ENCODE assay signal across 8 cellular contexts in genomic region chr6:134173936-134174789, GRCh38.
DNase-seq lines count a peak whose midpoint lies in the region; ATAC-seq, FAIRE-seq and TF ChIP-seq lines count a peak whose summit lies in the region.

No MANE protein-coding gene starts in this region.

- DNase-seq in GM12892 (ENCODE audit: insufficient read length) = peak; percentile 26
- peak; percentile 86 for DNase-seq in KBM-7
- DNase-seq in OCI-M1 (lab: John Stamatoyannopoulos, UW) = peak; percentile 92
- peak; percentile 89 for DNase-seq in activated T-cell treated with anti-CD3 and anti-CD28 coated beads, Interleukin-2, amount 50 U/mL, for 24 hours
- DNase-seq in stimulated activated CD8-positive, alpha-beta memory T cell treated with anti-CD3 and anti-CD28 coated beads, Interleukin-4, amount 100 ng/mL, for 48 hours = peak; percentile 96

- no peaks in the 10 kb centered on the region for H3K9me3 Mint-ChIP-seq in activated T-cell treated with anti-CD3 and anti-CD28 coated beads, Interleukin-2, amount 50 U/mL, for 24 hours

- TF ChIP-seq POLR2A in GM12892 (IDR thresholded peaks at IDR 0.05; ENCODE audit: low read depth, low read length) = no peak

- H3K27ac ChIP-seq in muscle layer of colon (ENCODE audit: low read depth, low read length) = peak overlapping the region; percentile 54

- H3K36me3 Mint-ChIP-seq in activated T-cell treated with anti-CD3 and anti-CD28 coated beads, Interleukin-2, amount 50 U/mL, for 24 hours (ENCODE audit: low read depth) = peaks cover 54% of the 10 kb centered on the region

- H3K9ac ChIP-seq in muscle layer of colon (ENCODE audit: low read length) = peak overlapping the region; percentile 50

- peak; percentile 60 for FAIRE-seq in GM12892 (lab: Jason Lieb, UNC)

- peaks cover 15% of the 10 kb centered on the region for H3K4me1 ChIP-seq in muscle layer of colon (ENCODE audit: insufficient read depth, low read length)

- peaks cover 75% of the 10 kb centered on the region for H3K4me1 Mint-ChIP-seq in activated T-cell treated with anti-CD3 and anti-CD28 coated beads, Interleukin-2, amount 50 U/mL, for 24 hours (ENCODE audit: low read depth)

- ATAC-seq in esophagus mucosa = peak; percentile 42
- ATAC-seq in HG03565 (IDR thresholded peaks at IDR 0.05; ENCODE audit: unreplicated experiment) = no peak

- in situ Hi-C loops in KBM-7 (cut with MboI; ENCODE audit: low pct_unique_long_range_greater_than_20kb, low sequenced_read_pairs) = loop anchor here (25.0 kb wide), 2 partner anchors 463 to 663 kb away; no protein-coding TSS in a partner anchor

- H3K27ac Mint-ChIP-seq in activated T-cell treated with anti-CD3 and anti-CD28 coated beads, Interleukin-2, amount 50 U/mL, for 24 hours = peak overlapping the region; percentile 95

- no peaks in the 10 kb centered on the region for H3K9me3 ChIP-seq in muscle layer of colon (ENCODE audit: low read length)

- H3K36me3 ChIP-seq in muscle layer of colon (ENCODE audit: insufficient read depth, low read length) = no peaks in the 10 kb centered on the region

- peak overlapping the region; percentile 75 to 78 for H3K4me3 ChIP-seq in muscle layer of colon (ENCODE audit: low read depth in 1 of 2, low read length in 2 of 2)

- peak overlapping the region; percentile 87 for H3K4me3 Mint-ChIP-seq in activated T-cell treated with anti-CD3 and anti-CD28 coated beads, Interleukin-2, amount 50 U/mL, for 24 hours

- H3K27me3 Mint-ChIP-seq in activated T-cell treated with anti-CD3 and anti-CD28 coated beads, Interleukin-2, amount 50 U/mL, for 24 hours = no peaks in the 10 kb centered on the region

- H3K27me3 ChIP-seq in muscle layer of colon (ENCODE audit: control insufficient read depth in 1 of 2, insufficient read depth in 2 of 2, low read length in 2 of 2) = peaks cover 0 to 4% of the 10 kb centered on the region in 2 donors

Comparison
In these comparisons a context has a peak if more than half of its experiments do, and no peak if none do; other contexts are left out.
1. DNase-seq: peak in every context shown above with its lines; median percentile 96 in stimulated activated CD8-positive, alpha-beta memory T cell treated with anti-CD3 and anti-CD28 coated beads, Interleukin-4, amount 100 ng/mL, for 48 hours; 92 in OCI-M1; 89 in activated T-cell treated with anti-CD3 and anti-CD28 coated beads, Interleukin-2, amount 50 U/mL, for 24 hours; 86 in KBM-7; 26 in GM12892.